28 cellular contexts compared by ENCODE assay signal in the genomic region with DNA sequence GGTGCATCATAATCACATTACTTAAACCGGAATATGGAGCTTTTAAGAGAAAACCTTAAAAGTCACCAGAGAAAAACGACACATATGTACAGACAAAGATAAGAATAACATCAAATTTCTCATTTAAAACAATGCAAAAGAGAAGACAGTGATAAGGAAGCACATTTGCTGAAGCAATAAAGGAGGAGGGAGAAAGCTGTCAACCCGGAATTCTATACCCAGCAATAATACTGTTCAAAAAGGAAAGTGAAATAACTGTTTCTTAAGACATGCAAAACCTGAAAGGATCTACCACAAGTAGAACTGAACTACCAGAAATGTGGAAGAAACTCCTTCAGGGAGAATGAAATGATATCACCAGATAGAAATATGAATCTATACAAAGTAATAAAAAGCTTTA. TPM values are rescaled to one million over a fixed set of nuclear protein-coding genes. Genes with fewer than 3 reads are reported as not detected.
"Had no signal": no experiment of that assay in that cellular context is flagged by ENCODE, and none has a peak within 500 bp of the region (broad histone marks: within the 10 kb centered on the region; RNA-seq: fewer than 3 reads in every experiment).

No MANE protein-coding gene starts in this region.

- H3K9ac ChIP-seq: KMS-11, SK-N-SH had no signal

- H3K4me2 ChIP-seq: KMS-11, SK-N-SH had no signal

- H3K4me3 ChIP-seq: K562 had no signal

- FAIRE-seq: K562 had no signal

- DNase-seq: Kasumi-1; MM.1S; NCI-H1092 treated with DMSO at 0.1 percent for 48 hours; NCI-H1436; NCI-H187; NCI-H2029; NCI-H2081 treated with DMSO at 0.1 percent for 48 hours; NCI-H2171; NCI-H226; NCI-H446; NCI-H510A; NCI-H524 treated with DMSO at 0.1 percent for 48 hours; NCI-H69; NCI-H774; NK-92 treated with Interleukin-12 subunit alpha and Interleukin-12 subunit beta, amount 100 ng/mL, for 24 hours; Right ventricle myocardium superior; RPMI8226; SIG-M5; SK-N-SH; SW 1271; T-cell had no signal

- H3K27ac ChIP-seq: KMS-11 had no signal

RNA-seq across cellular contexts. Expression of gene SLC6A13, which starts 15.4 kb away (rescaled TPM):
- total RNA-seq: HT1080, M059J, SK-MEL-5 had no signal
- polyA plus RNA-seq: IgD-negative memory B cell had no signal

RNA-seq across cellular contexts. Expression of gene SLC6A12, which starts 33.3 kb away (rescaled TPM):
- total RNA-seq: HT1080, K562, M059J, OCI-LY7 had no signal
- polyA plus RNA-seq: IgD-negative memory B cell, K562 had no signal
